ENCODE assay signal across 1 cellular context in the genomic region with DNA sequence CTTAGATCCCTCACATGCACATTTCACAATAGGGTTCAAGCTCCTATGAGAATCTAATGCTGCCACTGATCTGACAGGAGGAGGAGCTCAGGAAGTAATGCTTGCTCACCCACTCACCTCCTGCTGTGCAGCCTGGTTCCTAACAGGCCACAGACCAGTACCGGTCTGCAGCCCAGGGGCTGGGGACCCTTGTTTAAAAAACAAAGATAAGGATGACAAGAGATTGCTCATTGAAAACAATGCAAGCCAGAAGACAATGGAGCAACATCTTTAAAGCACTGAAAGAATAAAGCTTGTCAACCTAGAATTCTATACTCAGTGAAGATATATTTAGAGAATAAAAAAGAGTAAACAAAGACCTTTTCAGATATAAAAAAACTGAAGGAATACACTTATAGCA.
TF ChIP-seq lines count a peak whose summit lies in the region.

No MANE protein-coding gene starts in this region.

TF ChIP-seq in GM23338, 12 proteins besides CTCF, POLR2A, EP300 and RAD21 (continued from another document):
- TF ChIP-seq, protein P1, sequence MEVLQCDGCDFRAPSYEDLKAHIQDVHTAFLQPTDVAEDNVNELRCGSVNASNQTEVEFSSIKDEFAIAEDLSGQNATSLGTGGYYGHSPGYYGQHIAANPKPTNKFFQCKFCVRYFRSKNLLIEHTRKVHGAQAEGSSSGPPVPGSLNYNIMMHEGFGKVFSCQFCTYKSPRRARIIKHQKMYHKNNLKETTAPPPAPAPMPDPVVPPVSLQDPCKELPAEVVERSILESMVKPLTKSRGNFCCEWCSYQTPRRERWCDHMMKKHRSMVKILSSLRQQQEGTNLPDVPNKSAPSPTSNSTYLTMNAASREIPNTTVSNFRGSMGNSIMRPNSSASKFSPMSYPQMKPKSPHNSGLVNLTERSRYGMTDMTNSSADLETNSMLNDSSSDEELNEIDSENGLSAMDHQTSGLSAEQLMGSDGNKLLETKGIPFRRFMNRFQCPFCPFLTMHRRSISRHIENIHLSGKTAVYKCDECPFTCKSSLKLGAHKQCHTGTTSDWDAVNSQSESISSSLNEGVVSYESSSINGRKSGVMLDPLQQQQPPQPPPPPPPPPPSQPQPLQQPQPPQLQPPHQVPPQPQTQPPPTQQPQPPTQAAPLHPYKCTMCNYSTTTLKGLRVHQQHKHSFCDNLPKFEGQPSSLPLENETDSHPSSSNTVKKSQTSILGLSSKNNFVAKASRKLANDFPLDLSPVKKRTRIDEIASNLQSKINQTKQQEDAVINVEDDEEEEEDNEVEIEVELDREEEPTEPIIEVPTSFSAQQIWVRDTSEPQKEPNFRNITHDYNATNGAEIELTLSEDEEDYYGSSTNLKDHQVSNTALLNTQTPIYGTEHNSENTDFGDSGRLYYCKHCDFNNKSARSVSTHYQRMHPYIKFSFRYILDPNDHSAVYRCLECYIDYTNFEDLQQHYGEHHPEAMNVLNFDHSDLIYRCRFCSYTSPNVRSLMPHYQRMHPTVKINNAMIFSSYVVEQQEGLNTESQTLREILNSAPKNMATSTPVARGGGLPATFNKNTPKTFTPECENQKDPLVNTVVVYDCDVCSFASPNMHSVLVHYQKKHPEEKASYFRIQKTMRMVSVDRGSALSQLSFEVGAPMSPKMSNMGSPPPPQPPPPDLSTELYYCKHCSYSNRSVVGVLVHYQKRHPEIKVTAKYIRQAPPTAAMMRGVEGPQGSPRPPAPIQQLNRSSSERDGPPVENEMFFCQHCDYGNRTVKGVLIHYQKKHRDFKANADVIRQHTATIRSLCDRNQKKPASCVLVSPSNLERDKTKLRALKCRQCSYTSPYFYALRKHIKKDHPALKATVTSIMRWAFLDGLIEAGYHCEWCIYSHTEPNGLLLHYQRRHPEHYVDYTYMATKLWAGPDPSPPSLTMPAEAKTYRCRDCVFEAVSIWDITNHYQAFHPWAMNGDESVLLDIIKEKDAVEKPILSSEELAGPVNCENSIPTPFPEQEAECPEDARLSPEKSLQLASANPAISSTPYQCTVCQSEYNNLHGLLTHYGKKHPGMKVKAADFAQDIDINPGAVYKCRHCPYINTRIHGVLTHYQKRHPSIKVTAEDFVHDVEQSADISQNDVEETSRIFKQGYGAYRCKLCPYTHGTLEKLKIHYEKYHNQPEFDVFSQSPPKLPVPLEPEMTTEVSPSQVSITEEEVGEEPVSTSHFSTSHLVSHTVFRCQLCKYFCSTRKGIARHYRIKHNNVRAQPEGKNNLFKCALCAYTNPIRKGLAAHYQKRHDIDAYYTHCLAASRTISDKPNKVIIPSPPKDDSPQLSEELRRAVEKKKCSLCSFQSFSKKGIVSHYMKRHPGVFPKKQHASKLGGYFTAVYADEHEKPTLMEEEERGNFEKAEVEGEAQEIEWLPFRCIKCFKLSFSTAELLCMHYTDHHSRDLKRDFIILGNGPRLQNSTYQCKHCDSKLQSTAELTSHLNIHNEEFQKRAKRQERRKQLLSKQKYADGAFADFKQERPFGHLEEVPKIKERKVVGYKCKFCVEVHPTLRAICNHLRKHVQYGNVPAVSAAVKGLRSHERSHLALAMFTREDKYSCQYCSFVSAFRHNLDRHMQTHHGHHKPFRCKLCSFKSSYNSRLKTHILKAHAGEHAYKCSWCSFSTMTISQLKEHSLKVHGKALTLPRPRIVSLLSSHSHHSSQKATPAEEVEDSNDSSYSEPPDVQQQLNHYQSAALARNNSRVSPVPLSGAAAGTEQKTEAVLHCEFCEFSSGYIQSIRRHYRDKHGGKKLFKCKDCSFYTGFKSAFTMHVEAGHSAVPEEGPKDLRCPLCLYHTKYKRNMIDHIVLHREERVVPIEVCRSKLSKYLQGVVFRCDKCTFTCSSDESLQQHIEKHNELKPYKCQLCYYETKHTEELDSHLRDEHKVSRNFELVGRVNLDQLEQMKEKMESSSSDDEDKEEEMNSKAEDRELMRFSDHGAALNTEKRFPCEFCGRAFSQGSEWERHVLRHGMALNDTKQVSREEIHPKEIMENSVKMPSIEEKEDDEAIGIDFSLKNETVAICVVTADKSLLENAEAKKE (CRISPR knock-in tag; IDR thresholded peaks at IDR 0.05), result no peak
- no peak for TF ChIP-seq NANOG (IDR thresholded peaks at IDR 0.05; ENCODE audit: borderline replicate concordance)
- no peak for TF ChIP-seq EZH2 (IDR thresholded peaks at IDR 0.05; ENCODE audit: low read depth, unreplicated experiment)
- no peak for TF ChIP-seq ZNF331 (CRISPR knock-in tag; IDR thresholded peaks at IDR 0.05; ENCODE audit: low read depth)
- TF ChIP-seq, protein P2, sequence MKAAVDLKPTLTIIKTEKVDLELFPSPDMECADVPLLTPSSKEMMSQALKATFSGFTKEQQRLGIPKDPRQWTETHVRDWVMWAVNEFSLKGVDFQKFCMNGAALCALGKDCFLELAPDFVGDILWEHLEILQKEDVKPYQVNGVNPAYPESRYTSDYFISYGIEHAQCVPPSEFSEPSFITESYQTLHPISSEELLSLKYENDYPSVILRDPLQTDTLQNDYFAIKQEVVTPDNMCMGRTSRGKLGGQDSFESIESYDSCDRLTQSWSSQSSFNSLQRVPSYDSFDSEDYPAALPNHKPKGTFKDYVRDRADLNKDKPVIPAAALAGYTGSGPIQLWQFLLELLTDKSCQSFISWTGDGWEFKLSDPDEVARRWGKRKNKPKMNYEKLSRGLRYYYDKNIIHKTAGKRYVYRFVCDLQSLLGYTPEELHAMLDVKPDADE (IDR thresholded peaks at IDR 0.05), result no peak
- TF ChIP-seq JUNB (IDR thresholded peaks at IDR 0.05; ENCODE audit: unreplicated experiment), result no peak
- no peak for TF ChIP-seq STAT1 (IDR thresholded peaks at IDR 0.05; ENCODE audit: unreplicated experiment)
- no peak for TF ChIP-seq ZNF114 (CRISPR knock-in tag; IDR thresholded peaks at IDR 0.05)
- TF ChIP-seq POLR2AphosphoS5 (IDR thresholded peaks at IDR 0.05; ENCODE audit: low read depth), result no peak
